Comparison of ENCODE assay signal across 13 cellular contexts in the genomic region with DNA sequence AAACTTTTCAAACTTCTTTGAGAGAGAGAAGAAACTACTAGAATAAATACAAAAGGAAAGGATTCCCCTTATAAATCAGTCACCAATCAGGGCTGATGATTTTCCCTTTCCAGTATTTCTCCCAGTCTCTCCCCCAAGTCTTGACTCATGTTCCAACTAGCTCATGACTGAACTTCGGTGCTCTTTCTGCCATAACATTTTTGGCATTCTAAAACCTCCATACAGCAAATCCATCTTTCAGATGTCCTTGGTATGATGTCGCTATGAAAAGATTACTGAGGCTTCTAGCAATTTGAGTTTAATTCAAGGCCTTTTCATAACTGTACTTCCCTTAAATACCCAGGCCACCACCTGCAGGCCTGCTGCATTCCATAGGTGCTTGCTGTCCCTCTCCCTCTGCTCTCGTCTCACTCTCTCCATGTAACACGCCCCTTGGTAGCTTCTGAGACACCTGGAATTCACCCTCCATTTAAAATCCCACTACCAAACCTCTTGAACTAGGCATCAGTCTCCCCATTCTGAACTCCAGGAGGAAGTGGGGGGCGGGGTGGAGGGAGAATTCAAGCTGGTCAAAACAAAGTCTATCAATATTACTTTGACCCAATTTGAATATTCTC. TPM values are rescaled to one million over a fixed set of nuclear protein-coding genes. Genes with fewer than 3 reads are reported as not detected.
DNase-seq lines count a peak whose midpoint lies in the region; FAIRE-seq and TF ChIP-seq lines count a peak whose summit lies in the region.
"Had no signal": no experiment of that assay in that cellular context is flagged by ENCODE, and none has a peak within 500 bp of the region (broad histone marks: within the 10 kb centered on the region; RNA-seq: fewer than 3 reads in every experiment).

No MANE protein-coding gene starts in this region.

- no peak for FAIRE-seq in kidney (lab: Jason Lieb, UNC)
- FAIRE-seq: small intestine had no signal

- H4K20me1 ChIP-seq in OCI-LY3 (ENCODE audit: insufficient read depth, low read length): no peaks in the 10 kb centered on the region

- no peaks in the 10 kb centered on the region for H3K27me3 ChIP-seq in OCI-LY3 (ENCODE audit: low read depth, low read length)
- H3K27me3 ChIP-seq: adrenal gland had no signal

- H3K4me3 ChIP-seq in OCI-LY3 (ENCODE audit: low read length) (no peak overlapping the region), fibroblast of mammary gland (ENCODE audit: control insufficient read depth, low read depth, low read length) (peak overlapping the region; percentile 96), kidney (ENCODE audit: low read length in 2 of 2) (peak overlapping the region in 1 of 2 donors; percentile 88)

- H3K36me3 ChIP-seq in OCI-LY3 (replicated peaks; ENCODE audit: low read depth, low read length) (no peaks in the 10 kb centered on the region), kidney (ENCODE audit: control insufficient read depth in 1 of 2, insufficient read depth in 2 of 2, low read length in 2 of 2) (no peaks in the 10 kb centered on the region)
- H3K36me3 ChIP-seq: adrenal gland had no signal

- H2AFZ ChIP-seq in OCI-LY3 (ENCODE audit: low read depth, low read length): 0 out of 2 replicates have a peak overlapping the region, but pooled peaks have one; percentile 46

- H3K4me1 ChIP-seq in OCI-LY3 (ENCODE audit: low read length): no peaks in the 10 kb centered on the region
- H3K4me1 ChIP-seq in kidney (ENCODE audit: control insufficient read depth in 1 of 2, insufficient read depth in 1 of 2, low read depth in 1 of 2, low read length in 2 of 2): peaks cover 4 to 7% of the 10 kb centered on the region in 2 donors

- intact Hi-C loops in kidney (cut with DNase I): no loop called here

- H3K9me3 ChIP-seq in OCI-LY3 (ENCODE audit: insufficient read depth, low read length) (peaks cover 4% of the 10 kb centered on the region; the same call in 1 of the 2 replicates), kidney (ENCODE audit: control insufficient read depth in 1 of 2, low read length in 2 of 2) (no peaks in the 10 kb centered on the region)
- H3K9me3 ChIP-seq: adrenal gland had no signal

- H3K27ac ChIP-seq in OCI-LY3 (ENCODE audit: low read length): no peak overlapping the region
- no peak overlapping the region for H3K27ac ChIP-seq in kidney (ENCODE audit: low read depth in 2 of 2, low read length in 2 of 2)
- H3K27ac ChIP-seq: adrenal gland had no signal

- no peaks in the 10 kb centered on the region for H3K79me2 ChIP-seq in OCI-LY3 (ENCODE audit: low read length)

- TF ChIP-seq CTCF in OCI-LY3 (IDR thresholded peaks at IDR 0.05; ENCODE audit: low read depth, low read length): no peak
- TF ChIP-seq CTCF in fibroblast of mammary gland (conservative IDR thresholded peaks at IDR 0.05; ENCODE audit: control insufficient read depth, insufficient read depth, low read depth, low read length): no peak
- TF ChIP-seq CTCF in kidney (IDR thresholded peaks at IDR 0.05; ENCODE audit: borderline replicate concordance, extremely low read depth, insufficient read depth): no peak

- no peak overlapping the region for H3K9ac ChIP-seq in OCI-LY3 (ENCODE audit: low read length)
- no peak overlapping the region for H3K9ac ChIP-seq in kidney (ENCODE audit: low read length in 2 of 2)

- DNase-seq in GM03348 (ENCODE audit: low spot score) (peak; percentile 57), fibroblast of mammary gland (ENCODE audit: low read depth) (peak; percentile 68), renal cortical epithelial cell (ENCODE audit: low read depth) (peak; percentile 73), NCI-H128 (lab: John Stamatoyannopoulos, UW; ENCODE audit: unreplicated experiment) (no peak), kidney (no peak), NCI-H526 treated with DMSO at 0.1 percent for 48 hours (lab: John Stamatoyannopoulos, UW) (no peak), NOMO-1 treated with DMSO at 0.1 percent for 48 hours (lab: John Stamatoyannopoulos, UW; ENCODE audit: unreplicated experiment) (no peak)
- DNase-seq: activated CD8-positive, alpha-beta memory T cell treated with anti-CD3 and anti-CD28 coated beads for 24 hours; adrenal gland; midbrain; NCI-H2171 treated with DMSO at 0.1 percent for 48 hours; small intestine had no signal

- H3K4me2 ChIP-seq in OCI-LY3 (ENCODE audit: low read length): no peak overlapping the region

RNA-seq across cellular contexts. Expression of a gene that starts 2.4 kb away (rescaled TPM):
- total RNA-seq in renal cortical epithelial cell (7.5 and 39.1 TPM in 2 replicates), kidney (45.1 TPM)
- 14.0 TPM for polyA plus RNA-seq in kidney (ENCODE audit: insufficient read depth, low read depth, low replicate concordance)

Comparison
In these comparisons a context has a peak if more than half of its experiments do, and no peak if none do; other contexts are left out.
1. DNase-seq: peak in GM03348 (single experiment), fibroblast of mammary gland (single experiment) and renal cortical epithelial cell (single experiment); none in NCI-H128 (single experiment), kidney (single experiment), NCI-H526 treated with DMSO at 0.1 percent for 48 hours (single experiment) and NOMO-1 treated with DMSO at 0.1 percent for 48 hours (single experiment).